In genomic region chr14:35337074-35337556, GRCh38 we compare ENCODE assay signal across 10 cellular contexts. TPM values are rescaled to one million over a fixed set of nuclear protein-coding genes. Genes with fewer than 3 reads are reported as not detected.
DNase-seq lines count a peak whose midpoint lies in the region; ATAC-seq and TF ChIP-seq lines count a peak whose summit lies in the region.
"Had no signal": no experiment of that assay in that cellular context is flagged by ENCODE, and none has a peak within 500 bp of the region (broad histone marks: within the 10 kb centered on the region; RNA-seq: fewer than 3 reads in every experiment).

No MANE protein-coding gene starts in this region.

- H3K9me3 Mint-ChIP-seq in GM23338 (no peaks in the 10 kb centered on the region), brain (no peaks in the 10 kb centered on the region)

- H3K27ac ChIP-seq in GM23338 (ENCODE audit: low read depth) (peak overlapping the region; percentile 63), liver (ENCODE audit: low read depth in 1 of 2, low read length in 2 of 2) (peak overlapping the region; percentile 80 to 95), skeletal muscle tissue (ENCODE audit: low read depth, low read length) (peak overlapping the region; percentile 88), SJCRH30 (no peak overlapping the region)
- H3K27ac ChIP-seq: SJSA1 had no signal

- DNase-seq in GM23338 (ENCODE audit: low spot score) (no peak), SJCRH30 (no peak), NCI-H446 (lab: John Stamatoyannopoulos, UW) (no peak), amygdala (lab: John Stamatoyannopoulos, UW) (no peak), iPS-NIHi7 (ENCODE audit: extremely low spot score) (no peak)
- DNase-seq: central memory CD4-positive, alpha-beta T cell had no signal

- H3K4me3 ChIP-seq in GM23338 (no peak overlapping the region), liver (ENCODE audit: low read depth in 1 of 3, low read length in 3 of 3) (no peak overlapping the region), skeletal muscle tissue (ENCODE audit: low read length in 3 of 3) (peak overlapping the region in 1 of 3 donors; percentile 52), SJCRH30 (no peak overlapping the region)
- H3K4me3 ChIP-seq: SJSA1 had no signal

- H3K4me1 Mint-ChIP-seq in GM23338 (peaks cover 38% of the 10 kb centered on the region), brain (peaks cover 49% of the 10 kb centered on the region)

- no peaks in the 10 kb centered on the region for H4K20me1 ChIP-seq in GM23338 (replicated peaks; ENCODE audit: insufficient read depth)

- no peak overlapping the region for H3K4me3 Mint-ChIP-seq in GM23338
- peak overlapping the region in 2 of 5 experiments; percentile 44 to 51 for H3K4me3 Mint-ChIP-seq in brain

- H3K27me3 Mint-ChIP-seq in GM23338 (ENCODE audit: insufficient read depth, low read depth, poor library complexity), result peaks cover 8% of the 10 kb centered on the region
- no peaks in the 10 kb centered on the region for H3K27me3 Mint-ChIP-seq in brain

- no peaks in the 10 kb centered on the region for H3K79me2 ChIP-seq in GM23338 (replicated peaks; ENCODE audit: insufficient read depth)

- no peaks in the 10 kb centered on the region; the same call in none of the 2 replicates for H3F3A ChIP-seq in GM23338 (replicated peaks; ENCODE audit: low read depth)

- H2AFZ ChIP-seq in GM23338, result peak overlapping the region; percentile 100

- H3K36me3 ChIP-seq in GM23338 (ENCODE audit: insufficient read depth) (no peaks in the 10 kb centered on the region), liver (ENCODE audit: control insufficient read depth in 4 of 4, insufficient read depth in 3 of 4, low read depth in 1 of 4, low read length in 3 of 4) (no peaks in the 10 kb centered on the region), skeletal muscle tissue (ENCODE audit: control insufficient read depth in 3 of 3, insufficient read depth in 3 of 3, low read length in 3 of 3) (no peaks in the 10 kb centered on the region), SJCRH30 (no peaks in the 10 kb centered on the region)
- H3K36me3 ChIP-seq: SJSA1 had no signal

- no peaks in the 10 kb centered on the region for H3K27me3 ChIP-seq in GM23338 (ENCODE audit: insufficient read depth)
- H3K27me3 ChIP-seq in liver (ENCODE audit: control insufficient read depth in 4 of 4, insufficient read depth in 4 of 4, low read length in 3 of 4), result no peaks in the 10 kb centered on the region
- no peaks in the 10 kb centered on the region for H3K27me3 ChIP-seq in skeletal muscle tissue (ENCODE audit: control insufficient read depth in 3 of 3, insufficient read depth in 3 of 3, low read length in 3 of 3)
- H3K27me3 ChIP-seq in SJCRH30, result no peaks in the 10 kb centered on the region
- H3K27me3 ChIP-seq: SJSA1 had no signal

- no peaks in the 10 kb centered on the region for H3K9me3 ChIP-seq in liver (ENCODE audit: control insufficient read depth in 4 of 4, low read length in 3 of 4)
- no peaks in the 10 kb centered on the region for H3K9me3 ChIP-seq in skeletal muscle tissue (ENCODE audit: control insufficient read depth in 3 of 3, low read length in 3 of 3)
- no peaks in the 10 kb centered on the region for H3K9me3 ChIP-seq in SJCRH30 (replicated peaks)
- H3K9me3 ChIP-seq: SJSA1 had no signal

- no peak for TF ChIP-seq CTCF in GM23338 (conservative IDR thresholded peaks at IDR 0.05; ENCODE audit: low read depth in 2 of 2)
- TF ChIP-seq CTCF in brain (conservative IDR thresholded peaks at IDR 0.05), result no peak
- TF ChIP-seq CTCF in liver (IDR thresholded peaks at IDR 0.05; ENCODE audit: low read depth, low read length, missing input control), result no peak

- H3K36me3 Mint-ChIP-seq in GM23338 (ENCODE audit: low read depth) (no peaks in the 10 kb centered on the region), brain (no peaks in the 10 kb centered on the region)

- H3K4me1 ChIP-seq in GM23338 (ENCODE audit: insufficient read depth) (peaks cover 32% of the 10 kb centered on the region), liver (ENCODE audit: control insufficient read depth in 4 of 4, insufficient read depth in 4 of 4, low read length in 3 of 4) (peaks cover 42 to 71% (median 61%) of the 10 kb centered on the region in 4 donors), skeletal muscle tissue (ENCODE audit: control insufficient read depth in 3 of 3, insufficient read depth in 3 of 3, low read length in 3 of 3) (peaks cover 43 to 60% (median 59%) of the 10 kb centered on the region in 3 donors), SJCRH30 (peaks cover 1% of the 10 kb centered on the region; the same call in 1 of the 2 replicates)

- peak overlapping the region; percentile 32; the same call in 1 of the 2 replicates for H3K4me2 ChIP-seq in GM23338

- no peak for TF ChIP-seq RAD21 in liver (IDR thresholded peaks at IDR 0.05)

- H3K27ac Mint-ChIP-seq in GM23338 (peak overlapping the region; percentile 88; the same call in 1 of the 2 replicates), brain (peak overlapping the region; percentile 41 to 92 (median 85))

- peak overlapping the region in 1 of 2 donors; percentile 77 for H3K9ac ChIP-seq in liver (ENCODE audit: low read depth in 1 of 2, low read length in 2 of 2)
- H3K9ac ChIP-seq in skeletal muscle tissue (ENCODE audit: low read depth in 1 of 3, low read length in 3 of 3), result peak overlapping the region; percentile 19 to 75 (median 40)

- WGBS in liver, result 35% methylated on average over 9 of the region's 9 CpGs

- H3K9me2 ChIP-seq in GM23338 (ENCODE audit: insufficient read depth), result no peaks in the 10 kb centered on the region

- peak; percentile 2 for ATAC-seq in GM23338

TF ChIP-seq in GM23338, 12 proteins besides CTCF, POLR2A, EP300 and RAD21:
- TF ChIP-seq REST (IDR thresholded peaks at IDR 0.05; ENCODE audit: unreplicated experiment) (no peak), ZNF114 (CRISPR knock-in tag; IDR thresholded peaks at IDR 0.05) (no peak)
TF ChIP-seq in GM23338: peak in this region for 0.

TF ChIP-seq in liver, 16 proteins besides CTCF, POLR2A, EP300 and RAD21:
- TF ChIP-seq FOXA2 (IDR thresholded peaks at IDR 0.05), result no peak
- no peak for TF ChIP-seq REST (IDR thresholded peaks at IDR 0.05)
- TF ChIP-seq, protein P1, sequence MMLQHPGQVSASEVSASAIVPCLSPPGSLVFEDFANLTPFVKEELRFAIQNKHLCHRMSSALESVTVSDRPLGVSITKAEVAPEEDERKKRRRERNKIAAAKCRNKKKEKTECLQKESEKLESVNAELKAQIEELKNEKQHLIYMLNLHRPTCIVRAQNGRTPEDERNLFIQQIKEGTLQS (IDR thresholded peaks at IDR 0.05), result no peak
- TF ChIP-seq YY1 (IDR thresholded peaks at IDR 0.05), result no peak

RNA-seq across cellular contexts. Expression of gene PSMA6, which starts 44.9 kb away (rescaled TPM):
- 216 and 223 TPM in 2 replicates for total RNA-seq in GM23338 (2014; rRNA removed; shearing (Covaris generic))
- 296 and 300 TPM in 2 replicates for polyA plus RNA-seq in GM23338 (2016; fragmentation: Nextera tagmentation; extraction: Ambion mirVana)
- polyA plus RNA-seq in brain (ENCODE audit: insufficient read depth, low read depth, low replicate concordance), result 183 TPM
- 100 to 1,000 TPM in 1 of 2 donors, 10 to 100 TPM in 1; 91.5 to 106 TPM for total RNA-seq in liver
- 100 to 1,000 TPM in 1 of 2 donors, 10 to 100 TPM in 1; 87.5 to 151 TPM for polyA plus RNA-seq in liver
- total RNA-seq in skeletal muscle tissue, result 230 TPM
- 211 and 212 TPM in 2 replicates for total RNA-seq in SJCRH30 (2014; rRNA removed; shearing (Covaris generic))
